24 cellular contexts compared by ENCODE assay signal in the genomic region with DNA sequence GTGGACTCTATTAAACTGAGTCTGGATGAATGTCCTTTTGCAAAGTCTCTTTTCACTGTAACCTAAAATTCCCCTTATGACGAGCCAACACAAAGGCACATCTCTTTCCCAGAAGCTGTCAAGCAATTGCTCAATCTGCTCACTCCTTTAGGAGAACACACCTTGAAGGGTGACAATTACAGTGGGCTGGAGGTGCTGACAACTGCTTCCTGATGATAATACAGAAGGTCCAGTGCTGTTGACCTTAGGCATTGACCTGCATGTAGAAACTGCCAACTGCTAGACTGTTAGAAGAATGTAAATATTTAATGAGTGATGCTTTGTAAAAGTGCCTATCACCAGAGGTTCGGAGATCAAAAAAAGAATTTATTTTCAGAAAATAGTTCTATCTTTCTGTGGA.
DNase-seq lines count a peak whose midpoint lies in the region; ATAC-seq, FAIRE-seq and TF ChIP-seq lines count a peak whose summit lies in the region.
"Had no signal": no experiment of that assay in that cellular context is flagged by ENCODE, and none has a peak within 500 bp of the region (broad histone marks: within the 10 kb centered on the region; RNA-seq: fewer than 3 reads in every experiment).

No MANE protein-coding gene starts in this region.

- no peaks in the 10 kb centered on the region for H3K36me3 ChIP-seq in pancreas
- H3K36me3 ChIP-seq: BE2C; BLaER1 treated with 17β-estradiol and CSF1 and Interleukin-3, amounts not matched to agents 10 nM and 100 nM had no signal

- H3K9me3 ChIP-seq in pancreas: no peaks in the 10 kb centered on the region
- H3K9me3 ChIP-seq: A549; BE2C; BLaER1 treated with 17β-estradiol and CSF1 and Interleukin-3, amounts not matched to agents 10 nM and 100 nM had no signal

- H3K4me3 ChIP-seq in pancreas: no peak overlapping the region
- H3K4me3 ChIP-seq: A549; BLaER1 treated with 17β-estradiol and CSF1 and Interleukin-3, amounts not matched to agents 10 nM and 100 nM had no signal

- DNase-seq in NCI-H748 (lab: John Stamatoyannopoulos, UW; ENCODE audit: unreplicated experiment) (peak; percentile 9), NCI-H748 treated with DMSO at 0.1 percent for 48 hours (lab: John Stamatoyannopoulos, UW) (no peak), NCI-H69 (lab: John Stamatoyannopoulos, UW) (peak; percentile 63), left lobe of liver (ENCODE audit: low spot score) (peak; percentile 48), pancreas (no peak), NCI-H2081 (lab: John Stamatoyannopoulos, UW) (no peak)
- DNase-seq: 8988T; ACHN; AML-193; BE2C; CD4-positive, alpha-beta T cell; CD8-positive, alpha-beta memory T cell; DMS 273 treated with DMSO at 0.1 percent for 48 hours; DMS79 treated with DMSO at 0.1 percent for 48 hours; GF-D8; GOT3; H7; HCEC 1CT had no signal

- no peak for TF ChIP-seq CTCF in pancreas (IDR thresholded peaks at IDR 0.05)

- H3K27me3 ChIP-seq in pancreas: no peaks in the 10 kb centered on the region
- H3K27me3 ChIP-seq: BE2C; BLaER1 treated with 17β-estradiol and CSF1 and Interleukin-3, amounts not matched to agents 10 nM and 100 nM had no signal

- ATAC-seq in left lobe of liver (peak; percentile 92), pancreas (peak in 3 of 4 donors; percentile 14 to 51 (median 32)), GM18868 (IDR thresholded peaks at IDR 0.05; ENCODE audit: unreplicated experiment) (no peak)
- ATAC-seq: A549 had no signal

- peaks cover 0 to 8% (median 3%) of the 10 kb centered on the region in 3 donors for H3K4me1 ChIP-seq in pancreas
- H3K4me1 ChIP-seq: A549; BE2C; BLaER1 treated with 17β-estradiol and CSF1 and Interleukin-3, amounts not matched to agents 10 nM and 100 nM had no signal

- intact Hi-C loops in pancreas (cut with DNase I): no loop called here

- H3K27ac ChIP-seq in pancreas: no peak overlapping the region
- H3K27ac ChIP-seq: A549; BLaER1 treated with 17β-estradiol and CSF1 and Interleukin-3, amounts not matched to agents 10 nM and 100 nM had no signal

- FAIRE-seq in pancreas (lab: Jason Lieb, UNC): no peak
- FAIRE-seq: A549, D721Med, GM12891, GM18507 had no signal

- WGBS in pancreas, 2 donors: 26 to 31% methylated on average over 2 of the region's 2 CpGs

Comparison
In these comparisons a context has a peak if more than half of its experiments do, and no peak if none do; other contexts are left out.
1. DNase-seq: peak in NCI-H748 (single experiment), NCI-H69 (single experiment) and left lobe of liver (single experiment); none in NCI-H748 treated with DMSO at 0.1 percent for 48 hours (single experiment), pancreas (0 of 6) and NCI-H2081 (0 of 2).